ENCODE assay signal across 1 cellular context in genomic region chr12:68809190-68810026, GRCh38.
A peak's percentile ranks its signal among the peaks of the same experiment; 100 is the strongest.
TF ChIP-seq lines count a peak whose summit lies in the region.

No MANE protein-coding gene starts in this region.

TF ChIP-seq in HepG2, 621 proteins besides CTCF, POLR2A, EP300 and RAD21 (continued from another document):
- peak; percentile 6; the same call in 1 of the 2 replicates for TF ChIP-seq AFF4 (CRISPR knock-in tag; IDR thresholded peaks at IDR 0.05)
- TF ChIP-seq ZNF646 (CRISPR knock-in tag; IDR thresholded peaks at IDR 0.05) = 0 out of 2 replicates have a peak, but pooled peaks have one; percentile 14
- TF ChIP-seq SSRP1 (CRISPR knock-in tag; IDR thresholded peaks at IDR 0.05) = 0 out of 2 replicates have a peak, but pooled peaks have one; percentile 3
- TF ChIP-seq SUZ12 (IDR thresholded peaks at IDR 0.05; ENCODE audit: low read depth, low read length) = no peak
- no peak for TF ChIP-seq ZNF33A (CRISPR knock-in tag; IDR thresholded peaks at IDR 0.05; ENCODE audit: borderline replicate concordance)
- TF ChIP-seq MBD4 (IDR thresholded peaks at IDR 0.05; ENCODE audit: borderline replicate concordance, low read length) = peak; percentile 54
- TF ChIP-seq ZNF260 (CRISPR knock-in tag; IDR thresholded peaks at IDR 0.05; ENCODE audit: borderline replicate concordance, low read depth) = no peak
- peak; percentile 2 for TF ChIP-seq YY1 (IDR thresholded peaks at IDR 0.05; ENCODE audit: insufficient read depth, insufficient replicate concordance, low read depth, low read length)
- TF ChIP-seq RARG (CRISPR knock-in tag; IDR thresholded peaks at IDR 0.05; ENCODE audit: low read depth) = no peak
- no peak for TF ChIP-seq GRHL1 (CRISPR knock-in tag; conservative IDR thresholded peaks at IDR 0.05)
- TF ChIP-seq SMAD3 (CRISPR knock-in tag; IDR thresholded peaks at IDR 0.05) = 0 out of 2 replicates have a peak, but pooled peaks have one; percentile 0
- TF ChIP-seq KAT7 (CRISPR knock-in tag; IDR thresholded peaks at IDR 0.05; ENCODE audit: borderline replicate concordance) = 0 out of 2 replicates have a peak, but pooled peaks have one; percentile 9
